In the genomic region with DNA sequence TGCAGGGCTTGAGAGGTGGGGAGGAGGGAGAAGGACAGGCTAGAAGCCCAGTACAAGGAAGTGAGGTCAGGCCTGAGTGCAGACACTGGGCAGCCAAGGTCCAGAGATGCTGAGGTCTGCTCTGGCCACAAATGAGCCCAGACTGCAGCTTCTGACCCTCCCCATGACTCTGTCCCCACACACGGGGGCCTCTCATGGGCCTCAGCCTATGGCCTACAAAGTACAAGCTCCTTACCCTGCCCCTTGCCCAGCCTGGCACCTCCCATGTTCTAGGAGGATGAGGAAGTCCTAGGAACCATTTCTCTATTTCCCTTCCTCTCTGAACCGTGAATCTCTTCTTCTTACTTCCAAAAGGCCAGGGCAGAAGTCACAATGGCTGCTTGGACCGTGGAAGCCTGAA, we compare ENCODE assay signal across 32 cellular contexts.
A peak's percentile ranks its signal among the peaks of the same experiment; 100 is the strongest.
DNase-seq lines count a peak whose midpoint lies in the region; ATAC-seq and TF ChIP-seq lines count a peak whose summit lies in the region.
"Had no signal": no experiment of that assay in that cellular context is flagged by ENCODE, and none has a peak within 500 bp of the region (broad histone marks: within the 10 kb centered on the region; RNA-seq: fewer than 3 reads in every experiment).

No MANE protein-coding gene starts in this region.

- no peaks in the 10 kb centered on the region for H3K36me3 Mint-ChIP-seq in naive thymus-derived CD8-positive, alpha-beta T cell
- H3K36me3 Mint-ChIP-seq: CD14-positive monocyte; CD8-positive, alpha-beta memory T cell had no signal

- no peaks in the 10 kb centered on the region for H3K9me3 Mint-ChIP-seq in naive thymus-derived CD8-positive, alpha-beta T cell

- POLR2A ChIA-PET in naive thymus-derived CD8-positive, alpha-beta T cell (lab: Charles Lee): no interaction called here

- no peak overlapping the region for H3K4me3 Mint-ChIP-seq in naive thymus-derived CD8-positive, alpha-beta T cell
- H3K4me3 Mint-ChIP-seq: CD14-positive monocyte; CD8-positive, alpha-beta memory T cell had no signal

- H3K27ac Mint-ChIP-seq in naive thymus-derived CD8-positive, alpha-beta T cell: no peak overlapping the region
- H3K27ac Mint-ChIP-seq: CD14-positive monocyte; CD8-positive, alpha-beta memory T cell had no signal

- WGBS in transverse colon (ENCODE audit: low coverage in 1 of 2), 2 donors: 24% methylated on average over 3 of the region's 3 CpGs; no CpG with 5 or more reads in 1 of the 2 donors

- H3K36me3 ChIP-seq in colonic mucosa: no peaks in the 10 kb centered on the region
- H3K36me3 ChIP-seq in mucosa of descending colon (ENCODE audit: low read depth): no peaks in the 10 kb centered on the region
- H3K36me3 ChIP-seq in transverse colon: no peaks in the 10 kb centered on the region
- H3K36me3 ChIP-seq: BE2C, SJSA1 had no signal

- TF ChIP-seq POLR2A in transverse colon (IDR thresholded peaks at IDR 0.05): no peak

- TF ChIP-seq CTCF in colonic mucosa (IDR thresholded peaks at IDR 0.05) (no peak), mucosa of descending colon (IDR thresholded peaks at IDR 0.05) (no peak), transverse colon (IDR thresholded peaks at IDR 0.05) (no peak)

- H3K4me1 ChIP-seq in colonic mucosa: peaks cover 3% of the 10 kb centered on the region
- H3K4me1 ChIP-seq in mucosa of descending colon (ENCODE audit: low read depth): peaks cover 22% of the 10 kb centered on the region
- H3K4me1 ChIP-seq in transverse colon: peaks cover 0 to 32% (median 15%) of the 10 kb centered on the region in 4 donors
- H3K4me1 ChIP-seq: BE2C, SJSA1 had no signal

- TF ChIP-seq EP300 in transverse colon (IDR thresholded peaks at IDR 0.05; ENCODE audit: low read depth): no peak

- H3K27ac ChIP-seq in colonic mucosa (peak overlapping the region; percentile 55), transverse colon (peak overlapping the region; percentile 68 to 83 (median 75))
- H3K27ac ChIP-seq: HL-60, PC-9, SJSA1 had no signal

- H3K27me3 ChIP-seq in colonic mucosa: no peaks in the 10 kb centered on the region
- H3K27me3 ChIP-seq in transverse colon: no peaks in the 10 kb centered on the region
- H3K27me3 ChIP-seq: BE2C, SJSA1 had no signal

- in situ Hi-C loops in transverse colon (cut with MboI; ENCODE audit: low pct_ligation_motif_present in 1 of 4, low pct_unique_long_range_greater_than_20kb in 1 of 4, low sequenced_read_pairs in 3 of 4): no loop called here

- no peaks in the 10 kb centered on the region for H3K27me3 Mint-ChIP-seq in naive thymus-derived CD8-positive, alpha-beta T cell
- H3K27me3 Mint-ChIP-seq: CD8-positive, alpha-beta memory T cell had no signal

- intact Hi-C loops in colonic mucosa (cut with DNase I) (no loop called here), mucosa of descending colon (cut with DNase I, micrococcal nuclease) (no loop called here), transverse colon (cut with DNase I; ENCODE audit: low total_unique reads) (no loop called here)

- peak overlapping the region; percentile 7 to 30 for H3K9ac ChIP-seq in colonic mucosa (ENCODE audit: low read depth in 2 of 2, low read length in 2 of 2)

- ATAC-seq in mucosa of descending colon (peak; percentile 62), GM21528 (IDR thresholded peaks at IDR 0.05; ENCODE audit: low FRiP score, unreplicated experiment) (no peak), GM19455 (IDR thresholded peaks at IDR 0.05; ENCODE audit: unreplicated experiment) (no peak)
- ATAC-seq in naive thymus-derived CD8-positive, alpha-beta T cell: no peak
- ATAC-seq: GM12878 had no signal

- H3K4me3 ChIP-seq in colonic mucosa: no peak overlapping the region
- no peak overlapping the region for H3K4me3 ChIP-seq in mucosa of descending colon
- H3K4me3 ChIP-seq in transverse colon: no peak overlapping the region
- H3K4me3 ChIP-seq: GM12878, PC-9, SJSA1 had no signal

- DNase-seq in activated CD8-positive, alpha-beta memory T cell treated with anti-CD3 and anti-CD28 coated beads for 24 hours: peak; percentile 21
- DNase-seq in activated CD8-positive, alpha-beta memory T cell treated with anti-CD3 and anti-CD28 coated beads, Interleukin-2, amount 50 U/mL, for 48 hours: no peak
- DNase-seq in colonic mucosa (no peak), mucosa of descending colon (peak in 1 of 3 donors; percentile 60), transverse colon (no peak)
- no peak for DNase-seq in naive thymus-derived CD8-positive, alpha-beta T cell
- DNase-seq: 8988T; ACHN; BE2C; CD8-positive, alpha-beta memory T cell; DMS 273 treated with DMSO at 0.1 percent for 48 hours; DMS79; EL; GDM1; NCI-H1092; NCI-H1417 treated with DMSO at 0.1 percent for 48 hours; NCI-H1694 treated with DMSO at 0.1 percent for 48 hours; NCI-H2081 treated with DMSO at 0.1 percent for 48 hours; NCI-H2171; NCI-H345; NCI-H510A treated with DMSO at 0.1 percent for 48 hours; NCI-H748 treated with DMSO at 0.1 percent for 48 hours; NK-92 treated with Interleukin-12 subunit alpha and Interleukin-12 subunit beta, amount 100 ng/mL, for 24 hours; PC-9; Right ventricle myocardium superior; RPMI8226 had no signal

- H3K9me3 ChIP-seq in colonic mucosa (no peaks in the 10 kb centered on the region), mucosa of descending colon (no peaks in the 10 kb centered on the region), transverse colon (no peaks in the 10 kb centered on the region)
- H3K9me3 ChIP-seq: BE2C, SJSA1 had no signal

- no peaks in the 10 kb centered on the region for H3K4me1 Mint-ChIP-seq in naive thymus-derived CD8-positive, alpha-beta T cell
- H3K4me1 Mint-ChIP-seq: CD14-positive monocyte; CD8-positive, alpha-beta memory T cell had no signal
